ENCODE assay signal across 24 cellular contexts in the genomic region with DNA sequence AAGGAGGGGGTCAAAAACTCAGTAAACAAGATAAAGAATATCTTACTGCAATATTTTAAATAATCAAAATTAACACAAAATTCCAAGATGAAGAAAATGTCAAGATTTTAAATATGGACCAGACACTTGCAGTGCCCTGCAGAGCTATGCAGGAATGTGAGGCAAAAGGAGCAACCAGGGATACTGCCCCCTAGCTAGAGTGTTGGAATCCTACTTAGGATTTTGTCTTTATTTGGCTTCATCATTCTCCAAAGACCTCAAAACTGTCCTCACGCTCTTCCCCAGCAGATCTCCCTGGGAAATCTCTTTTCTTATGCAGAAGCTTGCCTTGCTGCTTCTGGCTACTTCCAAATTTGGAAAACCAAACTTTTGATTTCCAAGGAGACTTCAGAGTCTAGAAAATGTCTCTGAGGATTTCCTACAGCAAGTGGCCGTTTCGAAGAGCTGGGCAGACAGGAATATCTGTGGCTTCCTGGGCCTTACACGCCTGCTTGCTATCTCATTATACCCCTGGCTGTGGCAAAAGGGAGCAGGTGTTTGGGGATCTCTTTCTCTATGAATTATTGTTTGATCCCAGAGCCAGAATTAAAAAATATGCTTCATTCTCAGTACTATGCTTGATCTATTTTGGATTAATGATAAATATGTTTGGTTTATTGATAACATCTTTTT.
DNase-seq lines count a peak whose midpoint lies in the region; ATAC-seq, FAIRE-seq and TF ChIP-seq lines count a peak whose summit lies in the region.
"Had no signal": no experiment of that assay in that cellular context is flagged by ENCODE, and none has a peak within 500 bp of the region (broad histone marks: within the 10 kb centered on the region; RNA-seq: fewer than 3 reads in every experiment).

No MANE protein-coding gene starts in this region.

- peaks cover 0 to 20% (median 2%) of the 10 kb centered on the region in 3 donors for H3K36me3 Mint-ChIP-seq in naive thymus-derived CD8-positive, alpha-beta T cell
- H3K36me3 Mint-ChIP-seq: CD14-positive monocyte had no signal

- H3K4me1 ChIP-seq in HepG2 (ENCODE audit: insufficient read depth, low read length) (peaks cover 21% of the 10 kb centered on the region), right lobe of liver (peaks cover 0 to 9% (median 0%) of the 10 kb centered on the region in 4 donors), uterus (no peaks in the 10 kb centered on the region)
- H3K4me1 ChIP-seq: ascending aorta, HAP-1, heart right ventricle had no signal

- H3K4me3 ChIP-seq in HepG2 (replicated peaks in 1 of 3; ENCODE audit: insufficient read depth in 1 of 3, low read depth in 2 of 3, low read length in 3 of 3) (no peak overlapping the region), right lobe of liver (no peak overlapping the region), uterus (no peak overlapping the region)
- H3K4me3 ChIP-seq: ascending aorta, HAP-1, heart right ventricle, mucosa of descending colon had no signal

- BruUV-seq in HepG2 (replicated peaks; lab: Mats Ljungman, UMichigan) = no TSS peak

- no peak overlapping the region for H3K4me2 ChIP-seq in HepG2 (ENCODE audit: low read depth, low read length)

- H2AFZ ChIP-seq in HepG2 (ENCODE audit: low read length) = no peak overlapping the region

- TF ChIP-seq CTCF in HepG2 (CRISPR knock-in tag; IDR thresholded peaks at IDR 0.05) (no peak), right lobe of liver (IDR thresholded peaks at IDR 0.05) (peak in 1 of 4 donors; percentile 7), uterus (IDR thresholded peaks at IDR 0.05) (no peak)

- H3K9me3 Mint-ChIP-seq in naive thymus-derived CD8-positive, alpha-beta T cell = no peaks in the 10 kb centered on the region
- H3K9me3 Mint-ChIP-seq: activated T-cell treated with anti-CD3 and anti-CD28 coated beads, Interleukin-2, amount 50 U/mL, for 72 hours had no signal

- H3K36me3 ChIP-seq in HepG2 (replicated peaks in 1 of 2; ENCODE audit: control insufficient read depth in 1 of 2, insufficient read depth in 2 of 2, low read length in 2 of 2) (no peaks in the 10 kb centered on the region), right lobe of liver (no peaks in the 10 kb centered on the region), uterus (no peaks in the 10 kb centered on the region)
- H3K36me3 ChIP-seq: ascending aorta, HAP-1, heart right ventricle had no signal

- no peak overlapping the region for H3K9ac ChIP-seq in HepG2 (ENCODE audit: insufficient read depth, low read depth, low read length)

- peaks cover 0 to 15% (median under 1%) of the 10 kb centered on the region in 4 donors for H3K4me1 Mint-ChIP-seq in naive thymus-derived CD8-positive, alpha-beta T cell

- CTCF ChIA-PET in HepG2 (lab: Yijun Ruan, JAX; ENCODE audit: low intra/inter-chr PET ratio, low total read pairs) = no interaction called here

- 20% methylated on average over 4 of the region's 4 CpGs for WGBS in HepG2 (ENCODE audit: low lambda C conversion rate)
- whole genome bisulfite sequencing in right lobe of liver (ENCODE audit: insufficient coverage, low coverage, low lambda C conversion rate, missing lambda C conversion rate) = 89% methylated on average over 2 of the region's 4 CpGs

- TF ChIP-seq EP300 in HepG2 (IDR thresholded peaks at IDR 0.05; ENCODE audit: low read depth in 2 of 2, low read length in 2 of 2) (no peak), HepG2 (CRISPR knock-in tag; IDR thresholded peaks at IDR 0.05; ENCODE audit: borderline replicate concordance) (no peak)

- H3K27me3 ChIP-seq in HepG2 (ENCODE audit: control insufficient read depth in 1 of 2, insufficient read depth in 2 of 2, low read length in 2 of 2) = no peaks in the 10 kb centered on the region
- H3K27me3 ChIP-seq in right lobe of liver = no peaks in the 10 kb centered on the region
- H3K27me3 ChIP-seq in uterus = no peaks in the 10 kb centered on the region
- H3K27me3 ChIP-seq: ascending aorta, heart right ventricle had no signal

- ATAC-seq in HepG2 (no peak), right lobe of liver (no peak), GM18520 (IDR thresholded peaks at IDR 0.05; ENCODE audit: unreplicated experiment) (no peak)
- no peak for ATAC-seq in naive thymus-derived CD8-positive, alpha-beta T cell
- ATAC-seq: activated T-cell treated with anti-CD3 and anti-CD28 coated beads, Interleukin-2, amount 50 U/mL, for 72 hours; heart right ventricle; mucosa of descending colon had no signal

- POLR2A ChIA-PET in HepG2 (lab: Yijun Ruan, JAX) = no interaction called here
- POLR2A ChIA-PET in naive thymus-derived CD8-positive, alpha-beta T cell (lab: Charles Lee) = no interaction called here

- TF ChIP-seq RAD21 in HepG2 (CRISPR knock-in tag; IDR thresholded peaks at IDR 0.05) = no peak

- no peaks in the 10 kb centered on the region for H4K20me1 ChIP-seq in HepG2 (ENCODE audit: insufficient read depth, low read length)

- no peak overlapping the region for H3K4me3 Mint-ChIP-seq in naive thymus-derived CD8-positive, alpha-beta T cell
- H3K4me3 Mint-ChIP-seq: activated T-cell treated with anti-CD3 and anti-CD28 coated beads, Interleukin-2, amount 50 U/mL, for 72 hours; CD14-positive monocyte had no signal

- no peak for FAIRE-seq in HepG2 (lab: Jason Lieb, UNC)
- FAIRE-seq: A204.1 had no signal

- DNase-seq in HepG2 (ENCODE audit: low spot score) (no peak), right lobe of liver (no peak), SK-MEL-5 (ENCODE audit: low read depth, low spot score) (peak; percentile 31), iPS DF 19.7 (ENCODE audit: low read depth, low spot score) (peak; percentile 42), putamen (ENCODE audit: low spot score) (no peak), uterus (no peak)
- no peak for DNase-seq in naive thymus-derived CD8-positive, alpha-beta T cell
- DNase-seq: activated naive CD4-positive, alpha-beta T cell treated with anti-CD3 and anti-CD28 coated beads, Interleukin-2, amount 50 U/mL, for 16 hours; activated T-cell treated with anti-CD3 and anti-CD28 coated beads, Interleukin-2, amount 50 U/mL, for 72 hours; effector CD8-positive, alpha-beta T cell; heart right ventricle; Kasumi-1; mucosa of descending colon; NCI-H1417; NCI-H510A; retina; RPMI8226; SW 1271; trophoblast cell had no signal

- in situ Hi-C loops in HepG2 (cut with HindIII; ENCODE audit: extremely low pct_ligation_motif_present, low pct_unique_long_range_greater_than_20kb) = no loop called here
- in situ Hi-C loops in SK-MEL-5 (cut with HindIII; ENCODE audit: low pct_unique_long_range_greater_than_20kb, low sequenced_read_pairs) = no loop called here

- H3K27ac Mint-ChIP-seq in naive thymus-derived CD8-positive, alpha-beta T cell = no peak overlapping the region
- H3K27ac Mint-ChIP-seq: activated T-cell treated with anti-CD3 and anti-CD28 coated beads, Interleukin-2, amount 50 U/mL, for 72 hours had no signal

- no peaks in the 10 kb centered on the region for H3K27me3 Mint-ChIP-seq in naive thymus-derived CD8-positive, alpha-beta T cell

- H3K27ac ChIP-seq in HepG2 (ENCODE audit: extremely low read length, insufficient read depth, low read length) = no peak overlapping the region
- no peak overlapping the region for H3K27ac ChIP-seq in right lobe of liver
- H3K27ac ChIP-seq in uterus = no peak overlapping the region
- H3K27ac ChIP-seq: ascending aorta, heart right ventricle had no signal

- no peaks in the 10 kb centered on the region for H3K79me2 ChIP-seq in HepG2 (ENCODE audit: insufficient read depth, low read length)

- H3K9me3 ChIP-seq in HepG2 (ENCODE audit: low read length) (no peaks in the 10 kb centered on the region), right lobe of liver (no peaks in the 10 kb centered on the region), uterus (no peaks in the 10 kb centered on the region)
- H3K9me3 ChIP-seq: ascending aorta, HAP-1, heart right ventricle, mucosa of descending colon had no signal

- intact Hi-C loops in HepG2 (cut with micrococcal nuclease; ENCODE audit: unreplicated experiment) (no loop called here), right lobe of liver (cut with DNase I) (no loop called here), uterus (cut with DNase I; ENCODE audit: low total_unique reads) (no loop called here)

- TF ChIP-seq POLR2A in HepG2 (IDR thresholded peaks at IDR 0.05; ENCODE audit: insufficient read depth in 1 of 2, low read depth in 2 of 2, low read length in 2 of 2) (no peak), right lobe of liver (IDR thresholded peaks at IDR 0.05) (no peak), uterus (IDR thresholded peaks at IDR 0.05) (no peak)

TF ChIP-seq in HepG2, 621 proteins besides CTCF, POLR2A, EP300 and RAD21:
- peak; percentile 21; the same call in 1 of the 2 replicates for TF ChIP-seq STAG1 (CRISPR knock-in tag; IDR thresholded peaks at IDR 0.05)
- TF ChIP-seq, protein P1, sequence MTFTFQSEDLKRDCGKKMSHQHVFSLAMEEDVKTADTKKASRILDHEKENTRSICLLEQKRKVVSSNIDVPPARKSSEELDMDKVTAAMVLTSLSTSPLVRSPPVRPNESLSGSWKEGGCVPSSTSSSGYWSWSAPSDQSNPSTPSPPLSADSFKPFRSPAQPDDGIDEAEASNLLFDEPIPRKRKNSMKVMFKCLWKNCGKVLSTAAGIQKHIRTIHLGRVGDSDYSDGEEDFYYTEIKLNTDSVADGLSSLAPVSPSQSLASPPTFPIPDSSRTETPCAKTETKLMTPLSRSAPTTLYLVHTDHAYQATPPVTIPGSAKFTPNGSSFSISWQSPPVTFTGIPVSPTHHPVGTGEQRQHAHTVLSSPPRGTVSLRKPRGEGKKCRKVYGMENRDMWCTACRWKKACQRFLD (CRISPR knock-in tag; IDR thresholded peaks at IDR 0.05; ENCODE audit: borderline replicate concordance) = no peak

Comparison
In these comparisons a context has a peak if more than half of its experiments do, and no peak if none do; other contexts are left out.
1. DNase-seq: peak in SK-MEL-5 (single experiment) and iPS DF 19.7 (single experiment); none in HepG2 (single experiment), right lobe of liver (0 of 3), putamen (single experiment), naive thymus-derived CD8-positive, alpha-beta T cell (0 of 10) and uterus (0 of 2).